Comparison of ENCODE assay signal across 8 cellular contexts in the genomic region with DNA sequence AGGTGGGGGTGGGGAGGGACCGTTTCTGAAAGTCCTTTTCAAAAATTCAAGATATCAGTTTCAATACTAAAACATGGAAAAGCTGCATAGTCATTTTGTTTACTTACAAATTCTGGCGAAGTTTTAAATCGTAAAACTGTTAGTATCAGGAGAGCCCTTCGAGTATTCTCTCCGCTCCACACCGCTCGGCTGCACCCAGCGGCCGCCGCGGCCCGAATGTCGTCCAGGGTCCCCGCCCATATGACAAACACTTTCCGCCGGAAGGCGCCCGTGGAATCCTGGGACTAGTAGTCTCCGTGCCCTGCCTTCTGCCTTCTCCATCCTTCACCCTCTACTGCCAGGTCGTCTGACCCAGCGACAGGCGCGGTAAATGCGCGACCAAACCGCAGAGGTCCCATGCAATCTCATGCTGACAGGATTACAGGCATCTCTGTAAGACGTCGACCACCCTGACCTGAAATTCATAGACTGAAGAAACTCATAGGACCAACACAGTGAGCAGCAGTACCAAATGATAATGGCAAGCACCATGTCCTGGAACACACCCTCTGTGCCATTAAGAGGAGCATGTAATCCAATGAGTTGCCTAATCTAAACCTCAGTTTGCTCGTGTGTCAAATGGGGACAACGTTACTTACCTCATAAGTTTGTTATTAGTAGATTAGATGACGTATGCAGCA. TPM values are rescaled to one million over a fixed set of nuclear protein-coding genes. Genes with fewer than 3 reads are reported as not detected.
DNase-seq lines count a peak whose midpoint lies in the region; ATAC-seq and TF ChIP-seq lines count a peak whose summit lies in the region.

TOR1AIP2 (minus strand) TSS at position 218 of the 680 bp plus-strand sequence. CDS start 25,138 bp downstream, outside the sequence.

- H3K9me3 Mint-ChIP-seq in CD8-positive, alpha-beta T cell: no peaks in the 10 kb centered on the region
- no peaks in the 10 kb centered on the region for H3K9me3 Mint-ChIP-seq in memory B cell

- H3K27me3 ChIP-seq in CD8-positive, alpha-beta T cell (ENCODE audit: insufficient read depth, low read length): no peaks in the 10 kb centered on the region
- no peaks in the 10 kb centered on the region for H3K27me3 ChIP-seq in HL-60 (ENCODE audit: insufficient read depth, poor library complexity, severe bottlenecking)
- no peaks in the 10 kb centered on the region for H3K27me3 ChIP-seq in effector memory CD4-positive, alpha-beta T cell (replicated peaks; ENCODE audit: control insufficient read depth, insufficient read depth, low read length, poor library complexity, severe bottlenecking)

- H3K27ac Mint-ChIP-seq in CD8-positive, alpha-beta T cell: peak within 1 kb of the TSS; percentile 86
- peak within 1 kb of the TSS; percentile 79 for H3K27ac Mint-ChIP-seq in memory B cell

- CTCF ChIA-PET in CD8-positive, alpha-beta T cell (lab: Charles Lee): interaction anchor here (1.0 to 2.1 kb wide), 3 partner anchors 10 to 63 kb away, joined by 3 to 11 read pairs (median 6); no protein-coding TSS in a partner anchor
- CTCF ChIA-PET in activated CD8-positive, alpha-beta memory T cell treated with anti-CD3 and anti-CD28 coated beads for 36 hours (lab: Charles Lee): no interaction called here

- TF ChIP-seq CTCF in CD8-positive, alpha-beta T cell (IDR thresholded peaks at IDR 0.05): no peak
- no peak for TF ChIP-seq CTCF in HL-60 (IDR thresholded peaks at IDR 0.05; ENCODE audit: insufficient read depth, low read length)

- H3K27ac ChIP-seq in CD8-positive, alpha-beta T cell (ENCODE audit: low read depth, low read length): peak within 1 kb of the TSS; percentile 62
- peak within 1 kb of the TSS; percentile 42 for H3K27ac ChIP-seq in HL-60 (replicated peaks)
- peak within 1 kb of the TSS; percentile 65 for H3K27ac ChIP-seq in effector memory CD4-positive, alpha-beta T cell (ENCODE audit: insufficient read depth, low read length, poor library complexity, severe bottlenecking)

- H3K36me3 ChIP-seq in CD8-positive, alpha-beta T cell (ENCODE audit: insufficient read depth, low read length): no peaks in the 10 kb centered on the region
- peaks cover 9% of the 10 kb centered on the region for H3K36me3 ChIP-seq in effector memory CD4-positive, alpha-beta T cell (ENCODE audit: control insufficient read depth, insufficient read depth, low read length)

- intact Hi-C loops in CD8-positive, alpha-beta T cell (cut with DNase I, micrococcal nuclease): loop anchor here (1.0 to 10.0 kb wide), 7 partner anchors 77 to 1225 kb away; partner anchors contain the start of genes ACBD6 (in 1 of the 2), AXDND1 (in 1 of the 2), CEP350 (in 1 of the 2) and STX6 (in 1 of the 2)

- peak; percentile 48 for ATAC-seq in CD8-positive, alpha-beta T cell
- ATAC-seq in GM19455 (IDR thresholded peaks at IDR 0.05; ENCODE audit: unreplicated experiment) (peak; percentile 61), memory B cell (ENCODE audit: low read depth) (peak; percentile 55)

- peaks cover 27% of the 10 kb centered on the region for H3K4me1 ChIP-seq in CD8-positive, alpha-beta T cell (ENCODE audit: insufficient read depth, low read length)
- peaks cover 13% of the 10 kb centered on the region for H3K4me1 ChIP-seq in effector memory CD4-positive, alpha-beta T cell (ENCODE audit: control insufficient read depth, insufficient read depth, low read length, poor library complexity, severe bottlenecking)

- H3K4me1 Mint-ChIP-seq in CD8-positive, alpha-beta T cell (ENCODE audit: low read depth): peaks cover 52% of the 10 kb centered on the region
- H3K4me1 Mint-ChIP-seq in memory B cell: peaks cover 21% of the 10 kb centered on the region

- H3K27me3 Mint-ChIP-seq in CD8-positive, alpha-beta T cell (ENCODE audit: low read depth): no peaks in the 10 kb centered on the region
- H3K27me3 Mint-ChIP-seq in memory B cell: no peaks in the 10 kb centered on the region

- POLR2A ChIA-PET in CD8-positive, alpha-beta T cell (lab: Charles Lee): interaction anchor here (1.0 to 1.2 kb wide), 2 partner anchors 78 to 124 kb away, joined by 3 read pairs; no protein-coding TSS in a partner anchor
- POLR2A ChIA-PET in activated CD8-positive, alpha-beta memory T cell treated with anti-CD3 and anti-CD28 coated beads for 36 hours (lab: Charles Lee): interaction anchor here (0.8 kb wide), 1 partner anchor 54 kb away, joined by 4 read pairs; no protein-coding TSS in a partner anchor

- peaks cover 33% of the 10 kb centered on the region for H3K36me3 Mint-ChIP-seq in CD8-positive, alpha-beta T cell
- H3K36me3 Mint-ChIP-seq in memory B cell: peaks cover 2% of the 10 kb centered on the region

- H3K4me3 Mint-ChIP-seq in CD8-positive, alpha-beta T cell: peak within 1 kb of the TSS; percentile 87
- peak within 1 kb of the TSS; percentile 86 for H3K4me3 Mint-ChIP-seq in memory B cell

- no peaks in the 10 kb centered on the region for H3K9me3 ChIP-seq in CD8-positive, alpha-beta T cell (ENCODE audit: low read length)
- no peaks in the 10 kb centered on the region for H3K9me3 ChIP-seq in effector memory CD4-positive, alpha-beta T cell (ENCODE audit: control insufficient read depth, low read length)

- DNase-seq in CD8-positive, alpha-beta T cell: peak; percentile 54 to 88 (median 82)
- DNase-seq in HL-60 (ENCODE audit: low read depth in 1 of 2, low spot score in 1 of 2) (peak; percentile 80 to 92), NOMO-1 (lab: John Stamatoyannopoulos, UW; ENCODE audit: unreplicated experiment in 2 of 2) (peak; percentile 86 to 90), memory B cell (ENCODE audit: low spot score in 2 of 2) (peak; percentile 71 to 74)
- DNase-seq in effector memory CD4-positive, alpha-beta T cell: peak; percentile 69 to 79 (median 72)
- peak; percentile 73 for DNase-seq in stimulated activated CD8-positive, alpha-beta memory T cell treated with anti-CD3 and anti-CD28 coated beads, Interleukin-12 subunit alpha, Interleukin-12 subunit beta, amount 100 ng/mL, for 4 hours (ENCODE audit: low read depth)

- H3K4me3 ChIP-seq in CD8-positive, alpha-beta T cell (ENCODE audit: low read depth, low read length): peak within 1 kb of the TSS; percentile 60
- H3K4me3 ChIP-seq in HL-60 (replicated peaks; ENCODE audit: insufficient read depth, low read length): peak within 1 kb of the TSS; percentile 81
- peak within 1 kb of the TSS; percentile 74 for H3K4me3 ChIP-seq in effector memory CD4-positive, alpha-beta T cell (ENCODE audit: insufficient read depth, low read depth, low read length, poor library complexity, severe bottlenecking)

RNA-seq across cellular contexts. Expression of gene TOR1AIP2, which starts in this region (rescaled TPM):
- 10 to 100 TPM; 67.0 to 72.8 TPM for total RNA-seq in CD8-positive, alpha-beta T cell
- 10 to 100 TPM; 72.7 to 74.1 TPM for total RNA-seq in activated CD8-positive, alpha-beta memory T cell treated with anti-CD3 and anti-CD28 coated beads for 36 hours

Comparison
In these comparisons a context has a peak if more than half of its experiments do, and no peak if none do; other contexts are left out.
1. Peak in every context shown above with its lines: DNase-seq, ATAC-seq, H3K4me3 ChIP-seq and H3K27ac ChIP-seq.